7 cellular contexts compared by ENCODE assay signal in the genomic region with DNA sequence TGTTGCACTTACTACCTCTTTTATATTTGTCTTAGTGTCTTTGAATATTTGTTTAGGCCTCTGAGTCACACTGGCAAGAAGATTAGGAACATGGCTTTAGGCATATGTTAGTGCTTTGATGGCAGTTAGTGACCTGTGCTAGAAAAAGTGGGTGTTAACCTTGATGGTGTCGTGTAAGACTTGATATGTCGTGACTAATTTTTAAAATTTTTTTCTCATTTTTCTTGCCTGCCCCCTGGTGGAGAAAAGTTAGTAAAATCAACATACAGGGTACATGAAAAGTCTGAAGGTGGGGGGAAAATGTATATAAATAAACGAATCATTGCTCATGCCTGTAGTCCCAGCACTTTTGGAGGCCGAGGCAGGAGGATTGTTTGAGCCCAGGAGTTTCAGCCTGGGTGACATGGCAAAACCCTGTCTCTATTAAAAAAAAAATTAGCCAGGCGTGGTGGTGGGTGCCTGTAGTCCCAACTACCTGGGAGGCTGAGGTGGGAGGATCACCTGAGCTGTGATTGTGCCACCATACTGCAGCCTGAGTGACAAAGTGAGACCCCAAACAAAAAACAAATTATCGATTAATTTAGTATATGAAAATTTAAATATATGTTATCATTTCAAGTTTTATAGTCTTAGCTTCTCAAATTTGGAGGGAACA. TPM values are rescaled to one million over a fixed set of nuclear protein-coding genes. Genes with fewer than 3 reads are reported as not detected.
A peak's percentile ranks its signal among the peaks of the same experiment; 100 is the strongest.
DNase-seq lines count a peak whose midpoint lies in the region; ATAC-seq, FAIRE-seq and TF ChIP-seq lines count a peak whose summit lies in the region.

No MANE protein-coding gene starts in this region.

- H3K9ac ChIP-seq in HCT116 (ENCODE audit: low read length): no peak overlapping the region

- no peaks in the 10 kb centered on the region for H3K27me3 ChIP-seq in HCT116 (ENCODE audit: insufficient read depth, low read length)

- H3K9me2 ChIP-seq in HCT116 (ENCODE audit: insufficient read depth): no peaks in the 10 kb centered on the region

- no TSS peak for BruUV-seq in HCT116 (replicated peaks; lab: Mats Ljungman, UMichigan)

- H3K27ac ChIP-seq in HCT116 (ENCODE audit: low read depth, low read length): no peak overlapping the region

- POLR2A ChIA-PET in HCT116 (lab: Charles Lee): no interaction called here

- intact Hi-C loops in HCT116 (cut with micrococcal nuclease) (loop anchor here (5.0 kb wide), 2 partner anchors 138 to 238 kb away; no protein-coding TSS in a partner anchor), mucosa of descending colon (cut with DNase I, micrococcal nuclease) (no loop called here), posterior cingulate gyrus (cut with DNase I) (no loop called here)

- CTCF ChIA-PET in HCT116 (lab: Charles Lee): interaction anchor here (0.7 to 1.2 kb wide), 7 partner anchors 10 to 588 kb away, joined by 3 to 5 read pairs (median 3); no protein-coding TSS in a partner anchor

- H3K4me3 ChIP-seq in HCT116 (replicated peaks in 1 of 2; ENCODE audit: low read depth in 1 of 2, low read length in 2 of 2): no peak overlapping the region
- H3K4me3 ChIP-seq in mucosa of descending colon: no peak overlapping the region

- no peak for FAIRE-seq in D721Med (lab: Jason Lieb, UNC)

- RAD21 ChIA-PET in HCT116 (lab: Charles Lee; ENCODE audit: low non-redundant PET in 1 of 2, low total read pairs in 2 of 2, uncharacterized antibody in 2 of 2, unreplicated experiment in 2 of 2): no interaction called here

- H3K4me3 Mint-ChIP-seq in chondrocyte (ENCODE audit: unreplicated experiment): no peak overlapping the region

- H3K9me3 Mint-ChIP-seq in chondrocyte (ENCODE audit: low read depth): no peaks in the 10 kb centered on the region

- no peak for TF ChIP-seq POLR2A in HCT116 (IDR thresholded peaks at IDR 0.05; ENCODE audit: borderline replicate concordance, extremely low read depth, insufficient read depth, insufficient read length)

- H3K36me3 ChIP-seq in HCT116 (ENCODE audit: control insufficient read depth in 1 of 2, insufficient read depth in 2 of 2, low read length in 2 of 2) (peaks cover 0 to 4% of the 10 kb centered on the region in 2 experiments; a peak in 2 of 4 replicates), mucosa of descending colon (ENCODE audit: low read depth) (no peaks in the 10 kb centered on the region)

- no peak overlapping the region for H2AFZ ChIP-seq in HCT116 (ENCODE audit: low read depth, low read length, poor library complexity, severe bottlenecking)

- TF ChIP-seq CTCF in D721Med (IDR thresholded peaks at IDR 0.05; ENCODE audit: insufficient read depth, missing control alignments): peak; percentile 45
- peak; percentile 53 to 74 (median 55); a peak in 5 of 6 replicates for TF ChIP-seq CTCF in HCT116 (IDR thresholded peaks at IDR 0.05 in 2 of 3, conservative IDR thresholded peaks at IDR 0.05 in 1 of 3; ENCODE audit: borderline replicate concordance in 1 of 3, insufficient read depth in 1 of 3, low read depth in 2 of 3, low read length in 2 of 3)
- TF ChIP-seq CTCF in chondrocyte (IDR thresholded peaks at IDR 0.05): peak; percentile 90
- TF ChIP-seq CTCF in mucosa of descending colon (IDR thresholded peaks at IDR 0.05): no peak

- H3K27me3 Mint-ChIP-seq in chondrocyte (ENCODE audit: low read depth): no peaks in the 10 kb centered on the region

- H3K36me3 Mint-ChIP-seq in chondrocyte (ENCODE audit: low read depth): peaks cover 10% of the 10 kb centered on the region

- peak overlapping the region; percentile 52; the same call in 1 of the 2 replicates for H3K4me2 ChIP-seq in HCT116 (ENCODE audit: low read length)

- H3K4me1 ChIP-seq in HCT116 (ENCODE audit: control insufficient read depth in 1 of 2, insufficient read depth in 2 of 2, low read length in 2 of 2): peaks cover 4 to 13% of the 10 kb centered on the region in 2 experiments; a peak in 3 of 4 replicates
- H3K4me1 ChIP-seq in mucosa of descending colon (ENCODE audit: low read depth): no peaks in the 10 kb centered on the region

- no peaks in the 10 kb centered on the region for H4K20me1 ChIP-seq in HCT116 (ENCODE audit: insufficient read depth)

- peaks cover 10% of the 10 kb centered on the region; the same call in 1 of the 2 replicates for H3K79me2 ChIP-seq in HCT116 (ENCODE audit: insufficient read depth, low read length)

- TF ChIP-seq RAD21 in HCT116 (IDR thresholded peaks at IDR 0.05; ENCODE audit: low read depth): peak; percentile 57

- H3K27ac Mint-ChIP-seq in chondrocyte (ENCODE audit: unreplicated experiment): peak overlapping the region; percentile 62

- peaks cover 37% of the 10 kb centered on the region for H3K4me1 Mint-ChIP-seq in chondrocyte (ENCODE audit: low read depth)

- DNase-seq in D721Med (ENCODE audit: insufficient read length, low spot score) (no peak), HCT116 (ENCODE audit: low read depth, low spot score) (peak; percentile 76), RPMI8226 (peak; percentile 40), chondrocyte (ENCODE audit: low spot score) (no peak), mucosa of descending colon (peak in 1 of 3 donors; percentile 42), posterior cingulate gyrus (no peak)

- ATAC-seq in HCT116 (peak; percentile 87), mucosa of descending colon (peak; percentile 84), HG03439 (IDR thresholded peaks at IDR 0.05; ENCODE audit: unreplicated experiment) (no peak)

- H3K9me3 ChIP-seq in HCT116 (ENCODE audit: control insufficient read depth in 1 of 2, insufficient read depth in 1 of 2, low read depth in 1 of 2, low read length in 2 of 2) (no peaks in the 10 kb centered on the region), mucosa of descending colon (no peaks in the 10 kb centered on the region)

TF ChIP-seq in HCT116, 20 proteins besides CTCF, POLR2A, EP300 and RAD21 (continues in another document):
- no peak for TF ChIP-seq EZH2phosphoT487 (IDR thresholded peaks at IDR 0.05; ENCODE audit: borderline replicate concordance)
- TF ChIP-seq CEBPB (IDR thresholded peaks at IDR 0.05; ENCODE audit: low read depth): no peak
- TF ChIP-seq JUND (IDR thresholded peaks at IDR 0.05): 0 out of 2 replicates have a peak, but pooled peaks have one; percentile 32
- TF ChIP-seq, protein P1, sequence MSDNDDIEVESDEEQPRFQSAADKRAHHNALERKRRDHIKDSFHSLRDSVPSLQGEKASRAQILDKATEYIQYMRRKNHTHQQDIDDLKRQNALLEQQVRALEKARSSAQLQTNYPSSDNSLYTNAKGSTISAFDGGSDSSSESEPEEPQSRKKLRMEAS (IDR thresholded peaks at IDR 0.05): no peak
- TF ChIP-seq SP1 (IDR thresholded peaks at IDR 0.05; ENCODE audit: low read depth): 0 out of 2 replicates have a peak, but pooled peaks have one; percentile 16
- TF ChIP-seq FOSL1 (IDR thresholded peaks at IDR 0.05; ENCODE audit: low read depth): no peak
- TF ChIP-seq ZNF274 (IDR thresholded peaks at IDR 0.05; ENCODE audit: low read depth, low read length): no peak
- TF ChIP-seq CBX3 (IDR thresholded peaks at IDR 0.05; ENCODE audit: low read depth): no peak
- no peak for TF ChIP-seq YY1 (IDR thresholded peaks at IDR 0.05; ENCODE audit: extremely low read depth, insufficient replicate concordance, low read depth, low read length)
- TF ChIP-seq EGR1 (IDR thresholded peaks at IDR 0.05; ENCODE audit: low read depth): no peak
- TF ChIP-seq, protein P2, sequence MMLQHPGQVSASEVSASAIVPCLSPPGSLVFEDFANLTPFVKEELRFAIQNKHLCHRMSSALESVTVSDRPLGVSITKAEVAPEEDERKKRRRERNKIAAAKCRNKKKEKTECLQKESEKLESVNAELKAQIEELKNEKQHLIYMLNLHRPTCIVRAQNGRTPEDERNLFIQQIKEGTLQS (IDR thresholded peaks at IDR 0.05): no peak
- TF ChIP-seq POLR2AphosphoS5 (IDR thresholded peaks at IDR 0.05; ENCODE audit: low read depth, low read length): no peak
- TF ChIP-seq EZH2 (IDR thresholded peaks at IDR 0.05): no peak
- TF ChIP-seq ZFX (IDR thresholded peaks at IDR 0.05): no peak
- TF ChIP-seq SIN3A (IDR thresholded peaks at IDR 0.05; ENCODE audit: low read depth): 0 out of 2 replicates have a peak, but pooled peaks have one; percentile 27
- TF ChIP-seq, protein P3, sequence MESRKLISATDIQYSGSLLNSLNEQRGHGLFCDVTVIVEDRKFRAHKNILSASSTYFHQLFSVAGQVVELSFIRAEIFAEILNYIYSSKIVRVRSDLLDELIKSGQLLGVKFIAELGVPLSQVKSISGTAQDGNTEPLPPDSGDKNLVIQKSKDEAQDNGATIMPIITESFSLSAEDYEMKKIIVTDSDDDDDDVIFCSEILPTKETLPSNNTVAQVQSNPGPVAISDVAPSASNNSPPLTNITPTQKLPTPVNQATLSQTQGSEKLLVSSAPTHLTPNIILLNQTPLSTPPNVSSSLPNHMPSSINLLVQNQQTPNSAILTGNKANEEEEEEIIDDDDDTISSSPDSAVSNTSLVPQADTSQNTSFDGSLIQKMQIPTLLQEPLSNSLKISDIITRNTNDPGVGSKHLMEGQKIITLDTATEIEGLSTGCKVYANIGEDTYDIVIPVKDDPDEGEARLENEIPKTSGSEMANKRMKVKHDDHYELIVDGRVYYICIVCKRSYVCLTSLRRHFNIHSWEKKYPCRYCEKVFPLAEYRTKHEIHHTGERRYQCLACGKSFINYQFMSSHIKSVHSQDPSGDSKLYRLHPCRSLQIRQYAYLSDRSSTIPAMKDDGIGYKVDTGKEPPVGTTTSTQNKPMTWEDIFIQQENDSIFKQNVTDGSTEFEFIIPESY (IDR thresholded peaks at IDR 0.05; ENCODE audit: extremely low read depth, insufficient replicate concordance, low read length): no peak
- TF ChIP-seq TCF7L2 (IDR thresholded peaks at IDR 0.05; ENCODE audit: borderline replicate concordance, extremely low read depth, insufficient read depth, insufficient read length): no peak

RNA-seq across cellular contexts. Expression of a gene that starts 44.6 kb away (rescaled TPM):
- 68.1 TPM for total RNA-seq in HCT116 (2021; ENCODE audit: unreplicated experiment)
- polyA plus RNA-seq in HCT116 (2012): 50.5 and 61.4 TPM in 2 replicates
- total RNA-seq in chondrocyte: 86.5 to 91.3 TPM (median 90.6 TPM) in 3 replicates
- 100 to 1,000 TPM; 115 to 163 (median 150) TPM for total RNA-seq in mucosa of descending colon

Comparison
In these comparisons a context has a peak if more than half of its experiments do, and no peak if none do; other contexts are left out.
1. DNase-seq: peak in HCT116 (single experiment) and RPMI8226 (single experiment); none in D721Med (single experiment), chondrocyte (single experiment) and posterior cingulate gyrus (0 of 10).